ENCODE assay signal across 16 cellular contexts in the genomic region with DNA sequence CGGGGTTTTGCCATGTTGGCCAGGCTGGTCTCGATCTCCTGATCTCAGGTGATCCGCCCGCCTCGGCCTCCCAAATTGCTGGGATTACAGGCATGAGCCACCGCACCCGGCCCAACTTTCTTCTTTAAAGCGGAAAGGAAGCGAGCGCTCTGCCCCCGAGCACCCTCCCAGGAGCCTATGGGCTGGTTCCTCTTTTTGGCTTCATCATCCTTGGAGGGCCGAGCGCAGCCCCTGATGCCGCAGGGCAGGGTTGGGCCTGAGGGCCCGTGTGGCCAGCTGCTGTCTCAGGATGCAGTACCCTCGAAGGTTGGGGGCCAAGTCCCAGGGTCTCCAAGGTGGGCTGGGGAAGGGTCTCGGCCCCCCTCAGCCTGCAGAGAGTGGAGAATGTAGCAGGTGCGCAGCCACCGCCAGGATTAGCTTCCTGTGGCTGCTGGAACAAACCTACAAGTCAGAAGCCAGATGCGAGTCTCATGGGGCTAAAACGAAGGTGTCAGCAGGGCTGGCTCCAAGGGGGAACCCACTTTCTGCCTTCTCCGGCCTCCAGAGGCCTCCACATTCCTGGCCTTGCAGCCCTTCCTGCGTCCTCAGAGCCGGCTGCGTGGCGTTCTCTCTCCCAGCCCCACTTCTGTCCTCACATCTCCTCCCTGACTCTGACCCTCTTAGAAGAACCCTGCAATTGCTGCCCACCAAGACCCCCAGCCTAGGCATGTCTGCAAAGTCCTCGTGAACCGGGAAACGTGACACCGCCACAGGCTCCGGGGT. TPM values are rescaled to one million over a fixed set of nuclear protein-coding genes. Genes with fewer than 3 reads are reported as not detected.
DNase-seq lines count a peak whose midpoint lies in the region; ATAC-seq and TF ChIP-seq lines count a peak whose summit lies in the region.
"Had no signal": no experiment of that assay in that cellular context is flagged by ENCODE, and none has a peak within 500 bp of the region (broad histone marks: within the 10 kb centered on the region; RNA-seq: fewer than 3 reads in every experiment).

No MANE protein-coding gene starts in this region.

- peak overlapping the region; percentile 75 for H2AK5ac ChIP-seq in neuronal stem cell (ENCODE audit: low read depth, low read length)

- no peak overlapping the region for H3K4me3 ChIP-seq in neuronal stem cell (ENCODE audit: low read length in 2 of 2)
- H3K4me3 ChIP-seq: testis had no signal

- no peak overlapping the region for H3K18ac ChIP-seq in neuronal stem cell (ENCODE audit: low read length)

- POLR2A ChIA-PET in GM10248 (lab: Yijun Ruan, JAX): no interaction called here

- WGBS in neuronal stem cell (ENCODE audit: extremely low coverage in 2 of 2, insufficient read length in 2 of 2, insufficient replicate concordance in 1 of 2), 2 donors: no CpG with 5 or more reads among the region's 31 CpGs

- peaks cover 0 to 56% (median 24%) of the 10 kb centered on the region in 3 experiments for H3K27me3 ChIP-seq in neuronal stem cell (ENCODE audit: control insufficient read depth in 3 of 3, insufficient read depth in 3 of 3, low read depth in 1 of 3, low read length in 3 of 3)
- H3K27me3 ChIP-seq: testis had no signal

- no peak overlapping the region for H2AFZ ChIP-seq in neuronal stem cell (ENCODE audit: low read length)

- H3K23ac ChIP-seq in neuronal stem cell (ENCODE audit: low read depth, low read length, poor library complexity): no peak overlapping the region

- H3K36me3 ChIP-seq in neuronal stem cell (replicated peaks in 1 of 2; ENCODE audit: control insufficient read depth in 2 of 2, insufficient read depth in 2 of 2, low read length in 2 of 2): no peaks in the 10 kb centered on the region

- no peak overlapping the region for H2BK15ac ChIP-seq in neuronal stem cell (ENCODE audit: low read length)

- H3K79me1 ChIP-seq in neuronal stem cell (ENCODE audit: low read depth, low read length): peaks cover 4% of the 10 kb centered on the region

- H2BK12ac ChIP-seq in neuronal stem cell (ENCODE audit: low read length): no peak overlapping the region

- H4K8ac ChIP-seq in neuronal stem cell (ENCODE audit: low read depth, low read length): no peak overlapping the region

- no peak overlapping the region for H2BK120ac ChIP-seq in neuronal stem cell (ENCODE audit: low read depth, low read length)

- no peak overlapping the region for H3K27ac ChIP-seq in neuronal stem cell (replicated peaks; ENCODE audit: low read length)
- H3K27ac ChIP-seq: epithelial cell of prostate, testis had no signal

- H4K91ac ChIP-seq in neuronal stem cell (ENCODE audit: low read depth, low read length, poor library complexity): no peak overlapping the region

- ATAC-seq in HG02678 (IDR thresholded peaks at IDR 0.05; ENCODE audit: unreplicated experiment) (peak; percentile 48), HG03039 (IDR thresholded peaks at IDR 0.05; ENCODE audit: unreplicated experiment) (no peak), HG03108 (IDR thresholded peaks at IDR 0.05; ENCODE audit: unreplicated experiment) (no peak)
- ATAC-seq: activated T-cell treated with anti-CD3 and anti-CD28 coated beads, Interleukin-2, amount 50 U/mL, for 72 hours had no signal

- H3K4me1 ChIP-seq in neuronal stem cell (ENCODE audit: control insufficient read depth in 2 of 2, insufficient read depth in 1 of 2, low read depth in 1 of 2, low read length in 2 of 2): peaks cover 0 to 2% of the 10 kb centered on the region in 2 donors

- CTCF ChIA-PET in GM10248 (lab: Yijun Ruan, JAX): interaction anchor here (1.6 kb wide), 1 partner anchor 28 kb away, joined by 3 read pairs; no protein-coding TSS in a partner anchor

- peaks cover 0 to 5% of the 10 kb centered on the region in 2 donors for H3K9me3 ChIP-seq in neuronal stem cell (replicated peaks in 1 of 2; ENCODE audit: control insufficient read depth in 2 of 2, insufficient read depth in 1 of 2, low read depth in 1 of 2, low read length in 2 of 2)
- H3K9me3 ChIP-seq: testis had no signal

- no peak overlapping the region for H2BK5ac ChIP-seq in neuronal stem cell (ENCODE audit: low read length)

- TF ChIP-seq CTCF in GM10248 (IDR thresholded peaks at IDR 0.05; ENCODE audit: control extremely low read depth, extremely low read depth, low read depth, missing control alignments): no peak

- in situ Hi-C loops in ACHN (cut with HindIII; ENCODE audit: low pct_ligation_motif_present, low pct_unique_long_range_greater_than_20kb, low sequenced_read_pairs): no loop called here

- H3K14ac ChIP-seq in neuronal stem cell (ENCODE audit: low read length): no peak overlapping the region

- H3K4me2 ChIP-seq in neuronal stem cell (ENCODE audit: insufficient read depth, low read length, poor library complexity, severe bottlenecking): no peak overlapping the region

- H3K9ac ChIP-seq in neuronal stem cell (ENCODE audit: low read depth, low read length, poor library complexity): no peak overlapping the region

- no peak overlapping the region for H3K4ac ChIP-seq in neuronal stem cell (ENCODE audit: low read length)

- DNase-seq in GM10248 (ENCODE audit: extremely low spot score) (peak; percentile 71), SKM-1 treated with dmso at 0.1 percent for 144 hours (lab: John Stamatoyannopoulos, UW; ENCODE audit: unreplicated experiment) (peak; percentile 60), neuronal stem cell (ENCODE audit: low spot score) (no peak), ACHN (no peak)
- DNase-seq: activated CD4-positive, alpha-beta T cell treated with anti-CD3 and anti-CD28 coated beads, Interleukin-2, amount 10 ng/mL, durations not matched to agents 24 days and 14 days; activated T-cell treated with anti-CD3 and anti-CD28 coated beads, Interleukin-2, amount 50 U/mL, for 72 hours; CD4-positive, CD25-positive, alpha-beta regulatory T cell; H7; KG1; NCI-H1694 treated with DMSO at 0.1 percent for 48 hours; NCI-H510A; testis had no signal

RNA-seq across cellular contexts. Expression of gene PANX2, which starts 2.9 kb away (rescaled TPM):
- 3.0 TPM for polyA plus RNA-seq in neuronal stem cell (2013, experiment 1 of 2)
- 3.1 TPM for polyA plus RNA-seq in neuronal stem cell (2013, experiment 2 of 2)
- polyA plus RNA-seq: CD4-positive, CD25-positive, alpha-beta regulatory T cell had no signal

RNA-seq across cellular contexts. Expression of gene TRABD, which starts 12.3 kb away (rescaled TPM):
- polyA plus RNA-seq in neuronal stem cell (2013, experiment 1 of 2): 34.5 TPM
- polyA plus RNA-seq in neuronal stem cell (2013, experiment 2 of 2): 33.8 TPM

RNA-seq across cellular contexts. Expression of gene SELENOO, which starts 27.4 kb away (rescaled TPM):
- polyA plus RNA-seq in neuronal stem cell (2013, experiment 1 of 2): 11.5 TPM
- polyA plus RNA-seq in neuronal stem cell (2013, experiment 2 of 2): 11.4 TPM

Comparison
In these comparisons a context has a peak if more than half of its experiments do, and no peak if none do; other contexts are left out.
1. DNase-seq: peak in GM10248 (single experiment) and SKM-1 treated with dmso at 0.1 percent for 144 hours (single experiment); none in neuronal stem cell (single experiment) and ACHN (single experiment).